Comparison of ENCODE assay signal across 21 cellular contexts in the genomic region with DNA sequence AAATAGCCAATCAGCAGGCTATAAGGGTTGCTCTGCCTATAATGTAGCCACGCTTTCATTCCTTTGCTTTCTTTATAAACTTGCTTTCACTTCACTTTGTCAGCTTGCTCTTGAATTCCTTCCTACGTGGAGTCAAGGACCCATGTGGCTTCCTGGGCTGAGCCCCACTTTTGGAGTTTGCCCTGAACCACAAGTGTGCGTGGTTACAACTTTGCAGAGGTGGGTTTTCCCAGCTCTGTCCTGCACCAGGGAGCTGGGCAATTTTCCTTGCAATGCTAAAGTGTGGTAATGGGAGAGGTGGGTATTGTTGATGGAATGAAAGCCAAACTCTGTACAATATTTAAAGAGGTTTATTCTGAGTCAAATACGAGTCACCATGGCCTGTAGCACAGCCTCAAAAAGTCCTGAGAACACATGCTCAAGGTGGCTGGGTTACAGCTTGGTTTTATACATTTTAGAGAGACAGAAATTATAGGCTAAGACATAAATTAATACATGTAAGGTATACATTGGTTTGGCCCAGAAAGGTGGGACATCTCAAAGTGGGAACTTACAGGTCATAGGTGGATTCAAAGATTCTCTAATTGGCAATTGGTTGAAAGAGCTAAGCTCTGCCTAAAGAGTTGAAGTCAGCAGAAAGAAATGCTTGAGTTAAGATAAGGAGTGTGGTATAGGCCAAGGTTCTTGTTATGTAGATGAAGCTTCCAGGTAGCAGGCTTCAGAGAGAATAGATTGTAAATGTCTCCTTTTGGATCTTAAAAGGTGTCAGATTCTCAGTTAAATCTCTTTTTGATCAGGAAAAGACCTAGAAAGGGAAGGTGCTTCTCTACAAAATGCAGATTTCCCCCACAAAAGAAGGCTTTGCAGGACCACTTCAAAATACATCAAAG.
"Had no signal": no experiment of that assay in that cellular context is flagged by ENCODE, and none has a peak within 500 bp of the region (broad histone marks: within the 10 kb centered on the region; RNA-seq: fewer than 3 reads in every experiment).

No MANE protein-coding gene starts in this region.

- H3K9me3 Mint-ChIP-seq: activated naive CD4-positive, alpha-beta T cell treated with anti-CD3 and anti-CD28 coated beads, Interleukin-2, amount 50 U/mL, for 24 hours; natural killer cell had no signal

- H3K27ac Mint-ChIP-seq: activated CD4-positive, alpha-beta T cell treated with anti-CD3 and anti-CD28 coated beads, Interleukin-2, amount 10 ng/mL, durations not matched to agents 24 days and 14 days; activated CD8-positive, alpha-beta T cell treated with anti-CD3 and anti-CD28 coated beads, Interleukin-2, amount 10 ng/mL, durations not matched to agents 7 days and 5 days; activated naive CD4-positive, alpha-beta T cell treated with anti-CD3 and anti-CD28 coated beads, Interleukin-2, amount 50 U/mL, for 24 hours; natural killer cell; stimulated activated naive B cell treated with anti-CD40 and anti-IgM and Interleukin-4, amounts not matched to agents 10 μg/mL and 1 μg/mL and 100 μg/mL, for 72 hours had no signal

- H3K4me3 ChIP-seq: adrenal gland, upper lobe of left lung had no signal

- FAIRE-seq: islet of Langerhans had no signal

- H3K27ac ChIP-seq: adrenal gland, neutrophil, upper lobe of left lung had no signal

- H3K4me1 Mint-ChIP-seq: activated CD4-positive, alpha-beta T cell treated with anti-CD3 and anti-CD28 coated beads, Interleukin-2, amount 10 ng/mL, durations not matched to agents 24 days and 14 days; activated naive CD4-positive, alpha-beta T cell treated with anti-CD3 and anti-CD28 coated beads, Interleukin-2, amount 50 U/mL, for 24 hours; natural killer cell; stimulated activated naive B cell treated with anti-CD40 and anti-IgM and Interleukin-4, amounts not matched to agents 10 μg/mL and 1 μg/mL and 100 μg/mL, for 72 hours had no signal

- H3K27me3 ChIP-seq: adrenal gland, upper lobe of left lung had no signal

- DNase-seq: activated CD4-positive, alpha-beta T cell treated with anti-CD3 and anti-CD28 coated beads, Interleukin-2, amount 10 ng/mL, durations not matched to agents 24 days and 14 days; activated CD4-positive, CD25-positive, alpha-beta regulatory T cell; activated CD8-positive, alpha-beta memory T cell treated with anti-CD3 and anti-CD28 coated beads, Interleukin-2, amount 50 U/mL, for 4 hours; activated CD8-positive, alpha-beta T cell treated with anti-CD3 and anti-CD28 coated beads, Interleukin-2, amount 10 ng/mL, durations not matched to agents 7 days and 5 days; activated effector memory CD4-positive, alpha-beta T cell treated with anti-CD3 and anti-CD28 coated beads, Interleukin-2, amount 50 U/mL, for 16 hours; activated T-cell treated with anti-CD3 and anti-CD28 coated beads, Interleukin-2, amount 50 U/mL, for 48 hours; adrenal gland; caudate nucleus; cortex of kidney; effector CD4-positive, alpha-beta T cell; foreskin fibroblast; natural killer cell; stimulated activated CD4-positive, alpha-beta T cell treated with anti-CD3 and anti-CD28 coated beads, Interleukin-15, amount 100 ng/mL, for 24 hours; stimulated activated CD4-positive, alpha-beta T cell treated with anti-CD3 and anti-CD28 coated beads, Interleukin-4, amount 100 ng/mL, for 1 hour; stimulated activated naive B cell treated with anti-CD40 and anti-IgM and Interleukin-4, amounts not matched to agents 10 μg/mL and 1 μg/mL and 100 μg/mL, for 72 hours; SW 1271; upper lobe of left lung had no signal

- H3K36me3 Mint-ChIP-seq: activated naive CD4-positive, alpha-beta T cell treated with anti-CD3 and anti-CD28 coated beads, Interleukin-2, amount 50 U/mL, for 24 hours; natural killer cell; stimulated activated naive B cell treated with anti-CD40 and anti-IgM and Interleukin-4, amounts not matched to agents 10 μg/mL and 1 μg/mL and 100 μg/mL, for 72 hours had no signal

- H3K9me3 ChIP-seq: adrenal gland, neutrophil, upper lobe of left lung had no signal

- H3K4me3 Mint-ChIP-seq: activated CD4-positive, alpha-beta T cell treated with anti-CD3 and anti-CD28 coated beads, Interleukin-2, amount 10 ng/mL, durations not matched to agents 24 days and 14 days; activated CD8-positive, alpha-beta T cell treated with anti-CD3 and anti-CD28 coated beads, Interleukin-2, amount 10 ng/mL, durations not matched to agents 7 days and 5 days; activated naive CD4-positive, alpha-beta T cell treated with anti-CD3 and anti-CD28 coated beads, Interleukin-2, amount 50 U/mL, for 24 hours; natural killer cell; stimulated activated naive B cell treated with anti-CD40 and anti-IgM and Interleukin-4, amounts not matched to agents 10 μg/mL and 1 μg/mL and 100 μg/mL, for 72 hours had no signal

- H3K4me1 ChIP-seq: adrenal gland, upper lobe of left lung had no signal

- ATAC-seq: activated CD8-positive, alpha-beta T cell treated with anti-CD3 and anti-CD28 coated beads, Interleukin-2, amount 10 ng/mL, durations not matched to agents 7 days and 5 days; left lobe of liver; natural killer cell; stimulated activated naive B cell treated with anti-CD40 and anti-IgM and Interleukin-4, amounts not matched to agents 10 μg/mL and 1 μg/mL and 100 μg/mL, for 72 hours had no signal

- H3K36me3 ChIP-seq: adrenal gland, neutrophil, upper lobe of left lung had no signal
